ENCODE assay signal across 12 cellular contexts in genomic region chr11:118153516-118153915, GRCh38. TPM values are rescaled to one million over a fixed set of nuclear protein-coding genes. Genes with fewer than 3 reads are reported as not detected.
DNase-seq lines count a peak whose midpoint lies in the region; ATAC-seq and TF ChIP-seq lines count a peak whose summit lies in the region.
"Had no signal": no experiment of that assay in that cellular context is flagged by ENCODE, and none has a peak within 500 bp of the region (broad histone marks: within the 10 kb centered on the region; RNA-seq: fewer than 3 reads in every experiment).

No MANE protein-coding gene starts in this region.

- H3K27me3 ChIP-seq in DND-41 (ENCODE audit: insufficient read depth, low read length, poor library complexity): peaks cover 95% of the 10 kb centered on the region

- no peak for TF ChIP-seq CTCF in DND-41 (IDR thresholded peaks at IDR 0.05; ENCODE audit: borderline replicate concordance, extremely low read depth, low read length, poor library complexity, severe bottlenecking)
- no peak for TF ChIP-seq CTCF in VCaP (conservative IDR thresholded peaks at IDR 0.05)
- TF ChIP-seq CTCF in fibroblast of villous mesenchyme (IDR thresholded peaks at IDR 0.05; ENCODE audit: insufficient read depth, low read depth, low read length): no peak
- no peak for TF ChIP-seq CTCF in progenitor cell of endocrine pancreas (IDR thresholded peaks at IDR 0.05; ENCODE audit: unreplicated experiment)

- ATAC-seq in DND-41 (ENCODE audit: insufficient read depth, low read depth) (no peak), HG03432 (IDR thresholded peaks at IDR 0.05; ENCODE audit: unreplicated experiment) (no peak)

- peaks cover 10% of the 10 kb centered on the region for H3K4me1 ChIP-seq in DND-41 (ENCODE audit: insufficient read depth, low read length)

- H3K9me3 Mint-ChIP-seq in progenitor cell of endocrine pancreas (ENCODE audit: low read depth): no peaks in the 10 kb centered on the region

- peak overlapping the region; percentile 56 for H3K4me3 Mint-ChIP-seq in progenitor cell of endocrine pancreas (ENCODE audit: low read depth)

- no peaks in the 10 kb centered on the region for H3K36me3 ChIP-seq in DND-41 (ENCODE audit: insufficient read depth, low read length)

- H3K4me2 ChIP-seq in DND-41 (ENCODE audit: insufficient read depth, low read length): peak overlapping the region; percentile 74; the same call in 1 of the 2 replicates

- no peak overlapping the region for H3K27ac Mint-ChIP-seq in progenitor cell of endocrine pancreas

- H3K79me2 ChIP-seq in DND-41 (ENCODE audit: insufficient read depth, low read length): no peaks in the 10 kb centered on the region

- peaks cover 96% of the 10 kb centered on the region for H3K27me3 Mint-ChIP-seq in progenitor cell of endocrine pancreas

- H3K4me1 Mint-ChIP-seq in progenitor cell of endocrine pancreas (ENCODE audit: low read depth): peaks cover 9% of the 10 kb centered on the region

- H3K9me3 ChIP-seq in DND-41 (ENCODE audit: insufficient read depth, low read length, severe bottlenecking): no peaks in the 10 kb centered on the region

- DNase-seq in DND-41: no peak
- no peak for DNase-seq in fibroblast of villous mesenchyme (ENCODE audit: low read depth)
- DNase-seq in progenitor cell of endocrine pancreas (ENCODE audit: low spot score, unreplicated experiment): no peak
- DNase-seq in inferior parietal cortex (ENCODE audit: extremely low spot score): no peak
- no peak for DNase-seq in NK-92 treated with Interleukin-12 subunit alpha and Interleukin-12 subunit beta, amount 100 ng/mL, for 24 hours (lab: John Stamatoyannopoulos, UW)
- no peak for DNase-seq in KBM-7
- DNase-seq: cerebellar nuclear complex, SHP77 treated with DMSO at 0.1 percent for 48 hours had no signal

- in situ Hi-C loops in KBM-7 (cut with MboI; ENCODE audit: low pct_unique_long_range_greater_than_20kb, low sequenced_read_pairs): no loop called here

- H2AFZ ChIP-seq in DND-41 (ENCODE audit: low read depth, low read length): no peak overlapping the region

- H3K36me3 Mint-ChIP-seq in progenitor cell of endocrine pancreas (ENCODE audit: insufficient read depth): no peaks in the 10 kb centered on the region

- no peak overlapping the region for H3K9ac ChIP-seq in DND-41 (ENCODE audit: low read depth, low read length)

- peaks cover 12% of the 10 kb centered on the region; the same call in 1 of the 2 replicates for H4K20me1 ChIP-seq in DND-41 (ENCODE audit: insufficient read depth, low read length)

- H3K27ac ChIP-seq in DND-41 (ENCODE audit: low read length) (no peak overlapping the region), VCaP (peak overlapping the region; percentile 69; the same call in 1 of the 2 replicates)

- H3K4me3 ChIP-seq in DND-41 (ENCODE audit: low read depth in 1 of 2, low read length in 2 of 2): no peak overlapping the region
- peak overlapping the region; percentile 49 for H3K4me3 ChIP-seq in fibroblast of villous mesenchyme (ENCODE audit: low read depth, low read length)

RNA-seq across cellular contexts. Expression of gene SCN4B, which starts 0.9 kb away (rescaled TPM):
- not detected in 2 replicates for total RNA-seq in fibroblast of villous mesenchyme
- 0.16 TPM in 1 of 2 replicates, not detected in the other for total RNA-seq in progenitor cell of endocrine pancreas

RNA-seq across cellular contexts. Expression of gene SCN2B, which starts 22.9 kb away (rescaled TPM):
- total RNA-seq in fibroblast of villous mesenchyme (not detected in 2 replicates), progenitor cell of endocrine pancreas (0.05 and 0.07 TPM in 2 replicates)
- total RNA-seq: activated CD8-positive, alpha-beta memory T cell treated with anti-CD3 and anti-CD28 coated beads for 36 hours; Daoy had no signal
